17 cellular contexts compared by ENCODE assay signal in the genomic region with DNA sequence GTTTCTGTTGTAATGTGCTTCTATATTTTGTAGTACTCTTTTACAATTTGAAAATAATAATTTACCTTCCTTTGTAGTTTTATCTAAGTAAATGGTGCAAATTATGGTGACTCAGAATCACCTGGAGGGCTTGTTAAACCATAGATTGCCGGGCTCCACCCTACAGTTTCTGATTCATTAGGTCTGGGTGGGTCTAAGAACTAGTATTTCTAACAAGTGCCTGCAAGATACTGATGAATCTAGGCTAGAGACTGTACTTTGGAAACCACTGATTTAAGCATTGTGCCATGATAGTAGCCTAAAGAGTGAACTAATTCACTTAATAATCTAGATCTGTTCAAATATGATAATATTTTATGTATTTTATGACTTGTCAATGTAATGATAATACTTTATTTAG.
"Had no signal": no experiment of that assay in that cellular context is flagged by ENCODE, and none has a peak within 500 bp of the region (broad histone marks: within the 10 kb centered on the region; RNA-seq: fewer than 3 reads in every experiment).

No MANE protein-coding gene starts in this region.

- H3K9me3 ChIP-seq: colonic mucosa, left lung, thoracic aorta, vagina had no signal

- H3K27me3 ChIP-seq: colonic mucosa, dorsolateral prefrontal cortex, left lung, vagina had no signal

- H3K4me1 ChIP-seq: colonic mucosa, left lung, vagina had no signal

- H3K36me3 ChIP-seq: colonic mucosa, left lung, thoracic aorta, vagina had no signal

- H3K27ac ChIP-seq: colonic mucosa, dorsolateral prefrontal cortex, left lung, thoracic aorta, vagina had no signal

- H3K4me3 ChIP-seq: colonic mucosa, dorsolateral prefrontal cortex, left lung, thoracic aorta, vagina had no signal

- FAIRE-seq: astrocyte had no signal

- DNase-seq: activated CD4-positive, alpha-beta memory T cell treated with anti-CD3 and anti-CD28 coated beads for 36 hours; activated CD4-positive, alpha-beta T cell treated with anti-CD3 and anti-CD28 coated beads for 48 hours; activated CD4-positive, CD25-positive, alpha-beta regulatory T cell; activated naive CD4-positive, alpha-beta T cell treated with Interleukin-2 at 50 U/mL for 16 hours; activated naive CD8-positive, alpha-beta T cell treated with anti-CD3 and anti-CD28 coated beads for 36 hours; activated T-cell treated with anti-CD3 and anti-CD28 coated beads, Interleukin-2, amount 50 U/mL, for 48 hours; colonic mucosa; dorsolateral prefrontal cortex; kidney glomerular epithelial cell; left lung; natural killer cell; stimulated activated CD4-positive, alpha-beta T cell treated with anti-CD3 and anti-CD28 coated beads, Interleukin-4, amount 100 ng/mL, for 1 hour; stimulated activated naive CD4-positive, alpha-beta T cell; T1000 had no signal

- ATAC-seq: left lung, natural killer cell had no signal
